20 cellular contexts compared by ENCODE assay signal in genomic region chr3:56613016-56613415, GRCh38.
"Had no signal": no experiment of that assay in that cellular context is flagged by ENCODE, and none has a peak within 500 bp of the region (broad histone marks: within the 10 kb centered on the region; RNA-seq: fewer than 3 reads in every experiment).

No MANE protein-coding gene starts in this region.

- H3K9me3 ChIP-seq: esophagus squamous epithelium, left ventricle myocardium inferior, prostate gland, suprapubic skin, transverse colon, uterus had no signal

- H3K27ac Mint-ChIP-seq: activated T-helper 1 cell treated with anti-CD3 and anti-CD28 coated beads, Interleukin-12 subunit alpha, Interleukin-12 subunit beta, Interleukin-2, Interleukin-4 antibody, amounts not matched to agents 30 ng/mL and 10 ng/mL and 1 ng/mL, durations not matched to agents 14 hours and 24 hours and 36 hours; stimulated activated naive CD8-positive, alpha-beta T cell treated with anti-CD3 and anti-CD28 coated beads, Interleukin-15, Interleukin-2, amounts not matched to agents 100 ng/mL and 50 ng/mL, for 24 hours had no signal

- H3K4me3 ChIP-seq: esophagus squamous epithelium, left ventricle myocardium inferior, prostate gland, suprapubic skin, transverse colon, uterus had no signal

- DNase-seq: activated CD4-positive, CD25-positive, alpha-beta regulatory T cell treated with anti-CD3 and anti-CD28 coated beads, Interleukin-2, amount 50 U/mL, for 72 hours; activated T-cell treated with anti-CD3 and anti-CD28 coated beads for 4 hours; amniotic stem cell; dermis blood vessel endothelial cell; effector memory CD4-positive, alpha-beta T cell; esophagus squamous epithelium; immature natural killer cell; kidney glomerular epithelial cell; left ventricle myocardium inferior; mammary epithelial cell; right cardiac atrium; stimulated activated CD4-positive, alpha-beta T cell treated with anti-CD3 and anti-CD28 coated beads, Interleukin-2, amount 100 ng/mL, for 24 hours; transverse colon; uterus had no signal

- H3K4me1 ChIP-seq: prostate gland, suprapubic skin, uterus had no signal

- H3K27ac ChIP-seq: esophagus squamous epithelium, left ventricle myocardium inferior, prostate gland, suprapubic skin, transverse colon, uterus, VCaP had no signal

- H3K4me1 Mint-ChIP-seq: neural crest cell had no signal

- H3K27me3 Mint-ChIP-seq: stimulated activated naive CD8-positive, alpha-beta T cell treated with anti-CD3 and anti-CD28 coated beads, Interleukin-15, Interleukin-2, amounts not matched to agents 100 ng/mL and 50 ng/mL, for 24 hours had no signal

- H3K36me3 ChIP-seq: prostate gland, uterus had no signal

- H3K4me3 Mint-ChIP-seq: activated T-helper 1 cell treated with anti-CD3 and anti-CD28 coated beads, Interleukin-12 subunit alpha, Interleukin-12 subunit beta, Interleukin-2, Interleukin-4 antibody, amounts not matched to agents 30 ng/mL and 10 ng/mL and 1 ng/mL, durations not matched to agents 14 hours and 24 hours and 36 hours; neural crest cell; stimulated activated naive CD8-positive, alpha-beta T cell treated with anti-CD3 and anti-CD28 coated beads, Interleukin-15, Interleukin-2, amounts not matched to agents 100 ng/mL and 50 ng/mL, for 24 hours had no signal

- H3K27me3 ChIP-seq: esophagus squamous epithelium, suprapubic skin, transverse colon, uterus had no signal
